8 cellular contexts compared by ENCODE assay signal in the genomic region with DNA sequence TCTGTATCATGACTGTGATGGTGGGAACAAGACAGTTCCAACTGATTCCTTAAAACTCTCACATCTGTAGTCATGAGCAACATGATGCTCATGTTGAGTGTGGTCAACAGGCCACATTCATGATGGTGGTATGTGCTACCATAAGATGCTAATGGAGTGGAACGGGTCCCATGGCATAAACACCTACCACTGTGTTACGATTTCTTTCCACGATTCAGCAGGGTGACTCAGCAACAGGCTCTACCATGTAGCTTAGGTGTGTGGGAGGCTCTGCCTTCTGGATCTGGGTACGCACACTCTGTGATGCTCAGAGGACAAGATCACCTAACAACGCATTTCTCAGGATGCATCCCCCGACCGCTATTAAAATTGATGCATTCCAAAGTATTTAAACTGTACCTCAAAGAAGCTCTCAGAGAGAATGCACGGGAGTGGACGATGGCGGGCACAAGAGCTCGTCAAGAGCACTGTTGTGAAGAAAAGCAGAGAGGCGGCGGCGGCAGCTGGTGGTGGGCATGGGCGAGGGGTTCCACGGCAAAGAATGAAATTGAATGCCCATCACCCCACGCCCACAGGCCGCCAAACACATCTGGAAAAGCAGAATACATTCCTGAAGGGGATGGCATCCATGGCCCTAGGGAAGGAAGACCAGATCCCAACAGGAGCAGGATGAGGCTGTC.
DNase-seq lines count a peak whose midpoint lies in the region; ATAC-seq and TF ChIP-seq lines count a peak whose summit lies in the region.
"Had no signal": no experiment of that assay in that cellular context is flagged by ENCODE, and none has a peak within 500 bp of the region (broad histone marks: within the 10 kb centered on the region; RNA-seq: fewer than 3 reads in every experiment).

No MANE protein-coding gene starts in this region.

- H3K4me1 Mint-ChIP-seq in activated CD4-positive, alpha-beta memory T cell treated with anti-CD3 and anti-CD28 coated beads, Interleukin-2, amount 10 ng/mL, durations not matched to agents 7 days and 5 days, result peaks cover 76% of the 10 kb centered on the region

- ATAC-seq in foreskin keratinocyte (peak; percentile 39), gastrocnemius medialis (no peak), HG02763 (IDR thresholded peaks at IDR 0.05; ENCODE audit: unreplicated experiment) (no peak), HG03520 (IDR thresholded peaks at IDR 0.05; ENCODE audit: unreplicated experiment) (no peak)

- intact Hi-C loops in gastrocnemius medialis (cut with DNase I; ENCODE audit: low total_unique reads), result loop anchor here (5.0 kb wide), 1 partner anchor 46 kb away; no protein-coding TSS in a partner anchor

- H3K4me3 Mint-ChIP-seq in activated CD4-positive, alpha-beta memory T cell treated with anti-CD3 and anti-CD28 coated beads, Interleukin-2, amount 10 ng/mL, durations not matched to agents 7 days and 5 days, result no peak overlapping the region

- H3K9me3 Mint-ChIP-seq in activated CD4-positive, alpha-beta memory T cell treated with anti-CD3 and anti-CD28 coated beads, Interleukin-2, amount 10 ng/mL, durations not matched to agents 7 days and 5 days, result no peaks in the 10 kb centered on the region

- H3K27ac Mint-ChIP-seq in activated CD4-positive, alpha-beta memory T cell treated with anti-CD3 and anti-CD28 coated beads, Interleukin-2, amount 10 ng/mL, durations not matched to agents 7 days and 5 days, result peak overlapping the region; percentile 24

- H3K9me3 ChIP-seq in HEK293 (ENCODE audit: control insufficient read depth, insufficient read depth, low read depth, low read length) (no peaks in the 10 kb centered on the region), gastrocnemius medialis (no peaks in the 10 kb centered on the region)

- no peaks in the 10 kb centered on the region for H3K27me3 ChIP-seq in foreskin keratinocyte
- H3K27me3 ChIP-seq in gastrocnemius medialis, result no peaks in the 10 kb centered on the region

- H3K27me3 Mint-ChIP-seq in activated CD4-positive, alpha-beta memory T cell treated with anti-CD3 and anti-CD28 coated beads, Interleukin-2, amount 10 ng/mL, durations not matched to agents 7 days and 5 days, result no peaks in the 10 kb centered on the region

- H3K4me3 ChIP-seq in HEK293 (ENCODE audit: low read depth, low read length), result no peak overlapping the region
- H3K4me3 ChIP-seq in gastrocnemius medialis, result no peak overlapping the region

- DNase-seq in activated CD4-positive, alpha-beta memory T cell treated with anti-CD3 and anti-CD28 coated beads, Interleukin-2, amount 10 ng/mL, durations not matched to agents 7 days and 5 days, result no peak
- DNase-seq in foreskin keratinocyte (peak in 1 of 2 donors; percentile 57), gastrocnemius medialis (no peak)
- peak; percentile 71 for DNase-seq in stimulated activated CD4-positive, alpha-beta T cell treated with anti-CD3 and anti-CD28 coated beads, Interleukin-4, amount 100 ng/mL, for 24 hours
- DNase-seq: NCI-H526 had no signal

- CTCF ChIA-PET in HEK293 (lab: Yijun Ruan, JAX), result no interaction called here
- CTCF ChIA-PET in activated CD4-positive, alpha-beta memory T cell treated with anti-CD3 and anti-CD28 coated beads, Interleukin-2, amount 10 ng/mL, durations not matched to agents 7 days and 5 days (lab: Charles Lee), result no interaction called here

- TF ChIP-seq CTCF in HEK293 (tag by site-specific recombination; IDR thresholded peaks at IDR 0.05) (no peak), foreskin keratinocyte (conservative IDR thresholded peaks at IDR 0.05) (no peak), gastrocnemius medialis (IDR thresholded peaks at IDR 0.05 in 4 of 5, conservative IDR thresholded peaks at IDR 0.05 in 1 of 5) (no peak)

- H3K27ac ChIP-seq in HEK293 (ENCODE audit: extremely low read depth, low read depth, low read length) (no peak overlapping the region), foreskin keratinocyte (no peak overlapping the region), gastrocnemius medialis (peak overlapping the region in 2 of 4 donors; percentile 5 to 23)

- H3K4me1 ChIP-seq in HEK293 (ENCODE audit: control insufficient read depth, insufficient read depth, low read length) (peaks cover 6% of the 10 kb centered on the region), foreskin keratinocyte (peaks cover 35% of the 10 kb centered on the region), gastrocnemius medialis (peaks cover 35 to 45% of the 10 kb centered on the region in 2 donors)

- H3K36me3 Mint-ChIP-seq in activated CD4-positive, alpha-beta memory T cell treated with anti-CD3 and anti-CD28 coated beads, Interleukin-2, amount 10 ng/mL, durations not matched to agents 7 days and 5 days (ENCODE audit: low read depth), result peaks cover 38% of the 10 kb centered on the region

- no peak for TF ChIP-seq POLR2A in gastrocnemius medialis (IDR thresholded peaks at IDR 0.05)

- H3K36me3 ChIP-seq in HEK293 (ENCODE audit: control insufficient read depth in 2 of 2, insufficient read depth in 1 of 2, low read length in 2 of 2) (peaks cover 0 to 21% of the 10 kb centered on the region in 2 experiments; a peak in 2 of 3 replicates), gastrocnemius medialis (no peaks in the 10 kb centered on the region)

- POLR2A ChIA-PET in HEK293 (lab: Yijun Ruan, JAX), result no interaction called here
- POLR2A ChIA-PET in activated CD4-positive, alpha-beta memory T cell treated with anti-CD3 and anti-CD28 coated beads, Interleukin-2, amount 10 ng/mL, durations not matched to agents 7 days and 5 days (lab: Charles Lee), result interaction anchor here (1.0 to 1.1 kb wide), 2 partner anchors 11 to 27 kb away, joined by 3 read pairs; no protein-coding TSS in a partner anchor

- in situ Hi-C loops in gastrocnemius medialis (cut with MboI; ENCODE audit: low sequenced_read_pairs in 4 of 4), result no loop called here

TF ChIP-seq in HEK293, 187 proteins besides CTCF, POLR2A, EP300 and RAD21 (continues in another document):
- no peak for TF ChIP-seq ZNF311 (tag by site-specific recombination; IDR thresholded peaks at IDR 0.05; ENCODE audit: borderline replicate concordance)
- TF ChIP-seq ZFHX2 (tag by site-specific recombination; conservative IDR thresholded peaks at IDR 0.05), result peak; percentile 44
- peak; percentile 46; the same call in 1 of the 2 replicates for TF ChIP-seq ZNF600 (tag by site-specific recombination; IDR thresholded peaks at IDR 0.05)
- TF ChIP-seq SCRT2 (tag by site-specific recombination; IDR thresholded peaks at IDR 0.05), result peak; percentile 42; the same call in 1 of the 2 replicates
- TF ChIP-seq ZNF571 (tag by site-specific recombination; IDR thresholded peaks at IDR 0.05), result no peak
- TF ChIP-seq, protein P1, sequence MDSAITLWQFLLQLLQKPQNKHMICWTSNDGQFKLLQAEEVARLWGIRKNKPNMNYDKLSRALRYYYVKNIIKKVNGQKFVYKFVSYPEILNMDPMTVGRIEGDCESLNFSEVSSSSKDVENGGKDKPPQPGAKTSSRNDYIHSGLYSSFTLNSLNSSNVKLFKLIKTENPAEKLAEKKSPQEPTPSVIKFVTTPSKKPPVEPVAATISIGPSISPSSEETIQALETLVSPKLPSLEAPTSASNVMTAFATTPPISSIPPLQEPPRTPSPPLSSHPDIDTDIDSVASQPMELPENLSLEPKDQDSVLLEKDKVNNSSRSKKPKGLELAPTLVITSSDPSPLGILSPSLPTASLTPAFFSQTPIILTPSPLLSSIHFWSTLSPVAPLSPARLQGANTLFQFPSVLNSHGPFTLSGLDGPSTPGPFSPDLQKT (IDR thresholded peaks at IDR 0.05; ENCODE audit: borderline replicate concordance, low read depth, low read length), result no peak
- TF ChIP-seq ZNF76 (tag by site-specific recombination; IDR thresholded peaks at IDR 0.05; ENCODE audit: borderline replicate concordance, low read depth), result no peak
- peak; percentile 27; the same call in 1 of the 2 replicates for TF ChIP-seq EGR2 (tag by site-specific recombination; IDR thresholded peaks at IDR 0.05; ENCODE audit: low read depth)
- no peak for TF ChIP-seq KLF9 (tag by site-specific recombination; IDR thresholded peaks at IDR 0.05; ENCODE audit: low read depth)
- TF ChIP-seq, protein P2, sequence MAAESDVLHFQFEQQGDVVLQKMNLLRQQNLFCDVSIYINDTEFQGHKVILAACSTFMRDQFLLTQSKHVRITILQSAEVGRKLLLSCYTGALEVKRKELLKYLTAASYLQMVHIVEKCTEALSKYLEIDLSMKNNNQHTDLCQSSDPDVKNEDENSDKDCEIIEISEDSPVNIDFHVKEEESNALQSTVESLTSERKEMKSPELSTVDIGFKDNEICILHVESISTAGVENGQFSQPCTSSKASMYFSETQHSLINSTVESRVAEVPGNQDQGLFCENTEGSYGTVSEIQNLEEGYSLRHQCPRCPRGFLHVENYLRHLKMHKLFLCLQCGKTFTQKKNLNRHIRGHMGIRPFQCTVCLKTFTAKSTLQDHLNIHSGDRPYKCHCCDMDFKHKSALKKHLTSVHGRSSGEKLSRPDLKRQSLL (tag by site-specific recombination; IDR thresholded peaks at IDR 0.05), result no peak
- no peak for TF ChIP-seq KLF16 (tag by site-specific recombination; IDR thresholded peaks at IDR 0.05)
- TF ChIP-seq ZNF658 (tag by site-specific recombination; IDR thresholded peaks at IDR 0.05), result no peak
- TF ChIP-seq ZNF341 (tag by site-specific recombination; IDR thresholded peaks at IDR 0.05; ENCODE audit: low read depth), result no peak
- TF ChIP-seq WT1 (tag by site-specific recombination; IDR thresholded peaks at IDR 0.05), result no peak
